In genomic region chr1:40711465-40712404, GRCh38 we compare ENCODE assay signal across 2 cellular contexts.
TF ChIP-seq lines count a peak whose summit lies in the region.

No MANE protein-coding gene starts in this region.

TF ChIP-seq in A549, 52 proteins besides CTCF, POLR2A, EP300 and RAD21 (continued from another document):
- TF ChIP-seq PBX3 (IDR thresholded peaks at IDR 0.05) (no peak), TFCP2L1 (CRISPR knock-in tag; IDR thresholded peaks at IDR 0.05) (no peak), HOXA7 (CRISPR knock-in tag; IDR thresholded peaks at IDR 0.05) (no peak)

TF ChIP-seq in WTC11, 78 proteins besides CTCF, POLR2A, EP300 and RAD21 (continued from another document):
- TF ChIP-seq MXD4 (CRISPR knock-in tag; IDR thresholded peaks at IDR 0.05; ENCODE audit: borderline replicate concordance) (no peak), OVOL2 (CRISPR knock-in tag; IDR thresholded peaks at IDR 0.05; ENCODE audit: borderline replicate concordance) (no peak), AFF4 (CRISPR knock-in tag; IDR thresholded peaks at IDR 0.05; ENCODE audit: borderline replicate concordance) (no peak), FOXP4 (CRISPR knock-in tag; IDR thresholded peaks at IDR 0.05) (no peak), ZNF317 (CRISPR knock-in tag; IDR thresholded peaks at IDR 0.05; ENCODE audit: borderline replicate concordance, low read depth) (no peak), GRHL2 (CRISPR knock-in tag; IDR thresholded peaks at IDR 0.05; ENCODE audit: insufficient replicate concordance, severe bottlenecking) (no peak), ARID4B (CRISPR knock-in tag; IDR thresholded peaks at IDR 0.05; ENCODE audit: borderline replicate concordance) (no peak), FOXP1 (CRISPR knock-in tag; IDR thresholded peaks at IDR 0.05; ENCODE audit: borderline replicate concordance) (no peak), NR1H2 (CRISPR knock-in tag; IDR thresholded peaks at IDR 0.05) (no peak), MAX (CRISPR knock-in tag; IDR thresholded peaks at IDR 0.05) (no peak), NFATC4 (CRISPR knock-in tag; IDR thresholded peaks at IDR 0.05) (no peak), FOXK1 (CRISPR knock-in tag; IDR thresholded peaks at IDR 0.05) (no peak)
